23 cellular contexts compared by ENCODE assay signal in genomic region chr18:13366977-13367892, GRCh38.
DNase-seq lines count a peak whose midpoint lies in the region; TF ChIP-seq lines count a peak whose summit lies in the region.
"Had no signal": no experiment of that assay in that cellular context is flagged by ENCODE, and none has a peak within 500 bp of the region (broad histone marks: within the 10 kb centered on the region; RNA-seq: fewer than 3 reads in every experiment).

No MANE protein-coding gene starts in this region.

- H3K36me3 ChIP-seq in endodermal cell (ENCODE audit: control insufficient read depth, insufficient read depth, low read length): no peaks in the 10 kb centered on the region
- H3K36me3 ChIP-seq: BE2C, brain microvascular endothelial cell, HAP-1, SJCRH30, suprapubic skin had no signal

- no peak overlapping the region for H3K9ac ChIP-seq in endodermal cell (ENCODE audit: extremely low read depth, low read length, poor library complexity, severe bottlenecking)

- H3K27me3 Mint-ChIP-seq in activated naive CD4-positive, alpha-beta T cell treated with anti-CD3 and anti-CD28 coated beads for 36 hours (ENCODE audit: low read depth): no peaks in the 10 kb centered on the region
- H3K27me3 Mint-ChIP-seq in endodermal cell (ENCODE audit: insufficient read depth): peaks cover 5% of the 10 kb centered on the region
- H3K27me3 Mint-ChIP-seq in osteocyte (ENCODE audit: unreplicated experiment): peaks cover 5% of the 10 kb centered on the region
- peaks cover 0 to 3% (median under 1%) of the 10 kb centered on the region in 3 donors for H3K27me3 Mint-ChIP-seq in immature natural killer cell (ENCODE audit: low read depth in 3 of 3)
- H3K27me3 Mint-ChIP-seq: activated CD4-positive, alpha-beta T cell treated with anti-CD3 and anti-CD28 coated beads for 36 hours; T-cell had no signal

- no peak for TF ChIP-seq CTCF in endodermal cell (conservative IDR thresholded peaks at IDR 0.05)
- TF ChIP-seq CTCF in osteocyte (IDR thresholded peaks at IDR 0.05): no peak

- peaks cover 22% of the 10 kb centered on the region for H3K4me1 Mint-ChIP-seq in activated naive CD4-positive, alpha-beta T cell treated with anti-CD3 and anti-CD28 coated beads for 36 hours (ENCODE audit: low read depth)
- H3K4me1 Mint-ChIP-seq in endodermal cell: peaks cover 27% of the 10 kb centered on the region
- peaks cover 11% of the 10 kb centered on the region for H3K4me1 Mint-ChIP-seq in osteocyte (ENCODE audit: unreplicated experiment)
- H3K4me1 Mint-ChIP-seq in immature natural killer cell: no peaks in the 10 kb centered on the region

- H3K4me1 ChIP-seq in endodermal cell (ENCODE audit: control insufficient read depth, insufficient read depth, low read length): peaks cover 14% of the 10 kb centered on the region
- H3K4me1 ChIP-seq: HAP-1, SJCRH30 had no signal

- H3K27ac ChIP-seq in endodermal cell (ENCODE audit: low read depth, low read length): no peak overlapping the region
- H3K27ac ChIP-seq: brain microvascular endothelial cell, SJCRH30, suprapubic skin had no signal

- H3K4me3 ChIP-seq in endodermal cell (ENCODE audit: low read length): no peak overlapping the region
- H3K4me3 ChIP-seq: HAP-1, SJCRH30, suprapubic skin had no signal

- H3K4me3 Mint-ChIP-seq in activated naive CD4-positive, alpha-beta T cell treated with anti-CD3 and anti-CD28 coated beads for 36 hours: no peak overlapping the region
- no peak overlapping the region for H3K4me3 Mint-ChIP-seq in endodermal cell
- no peak overlapping the region for H3K4me3 Mint-ChIP-seq in osteocyte (ENCODE audit: unreplicated experiment)
- H3K4me3 Mint-ChIP-seq in immature natural killer cell: no peak overlapping the region
- H3K4me3 Mint-ChIP-seq: activated CD4-positive, alpha-beta T cell treated with anti-CD3 and anti-CD28 coated beads for 36 hours; T-cell had no signal

- CTCF ChIA-PET in activated naive CD4-positive, alpha-beta T cell treated with anti-CD3 and anti-CD28 coated beads for 36 hours (lab: Charles Lee): no interaction called here

- H3K27ac Mint-ChIP-seq in activated naive CD4-positive, alpha-beta T cell treated with anti-CD3 and anti-CD28 coated beads for 36 hours: no peak overlapping the region
- H3K27ac Mint-ChIP-seq in endodermal cell: peak overlapping the region; percentile 23
- no peak overlapping the region for H3K27ac Mint-ChIP-seq in osteocyte (ENCODE audit: unreplicated experiment)
- H3K27ac Mint-ChIP-seq in immature natural killer cell: no peak overlapping the region

- no peaks in the 10 kb centered on the region for H3K9me3 ChIP-seq in endodermal cell (ENCODE audit: control insufficient read depth, low read length)
- H3K9me3 ChIP-seq: BE2C, HAP-1, SJCRH30, suprapubic skin had no signal

- peak; percentile 2 for DNase-seq in activated naive CD4-positive, alpha-beta T cell treated with anti-CD3 and anti-CD28 coated beads for 36 hours
- DNase-seq in activated naive CD4-positive, alpha-beta T cell treated with anti-CD3 and anti-CD28 coated beads, Interleukin-2, amount 50 U/mL, for 16 hours: no peak
- DNase-seq in D341Med (ENCODE audit: low spot score): peak; percentile 41
- peak; percentile 46 for DNase-seq in endodermal cell
- DNase-seq in osteocyte (ENCODE audit: extremely low spot score, unreplicated experiment): peak; percentile 81
- no peak for DNase-seq in amygdala (lab: John Stamatoyannopoulos, UW)
- no peak for DNase-seq in NCI-H524 treated with DMSO at 0.1 percent for 48 hours (lab: John Stamatoyannopoulos, UW)
- DNase-seq in immature natural killer cell: no peak
- DNase-seq: activated CD4-positive, alpha-beta T cell treated with anti-CD3 and anti-CD28 coated beads for 36 hours; activated CD8-positive, alpha-beta memory T cell treated with anti-CD3 and anti-CD28 coated beads, Interleukin-2, amount 50 U/mL, for 4 hours; BE2C; brain microvascular endothelial cell; Kasumi-1; mammary epithelial cell; NCI-H1694 treated with DMSO at 0.1 percent for 48 hours; NCI-H526 treated with DMSO at 0.1 percent for 48 hours; nucleus accumbens; SJCRH30; small intestine; stimulated activated CD4-positive, alpha-beta T cell treated with anti-CD3 and anti-CD28 coated beads, Interleukin-1b, Interleukin-23, amount 100 ng/mL, for 48 hours; T-cell had no signal

- H3K27me3 ChIP-seq in endodermal cell (ENCODE audit: control insufficient read depth, insufficient read depth, low read length, poor library complexity, severe bottlenecking): no peaks in the 10 kb centered on the region
- H3K27me3 ChIP-seq: BE2C, brain microvascular endothelial cell, SJCRH30, suprapubic skin had no signal

- no peaks in the 10 kb centered on the region for H3K36me3 Mint-ChIP-seq in activated naive CD4-positive, alpha-beta T cell treated with anti-CD3 and anti-CD28 coated beads for 36 hours (ENCODE audit: low read depth)
- no peaks in the 10 kb centered on the region for H3K36me3 Mint-ChIP-seq in endodermal cell (ENCODE audit: low read depth)
- H3K36me3 Mint-ChIP-seq in osteocyte (ENCODE audit: unreplicated experiment): no peaks in the 10 kb centered on the region
- H3K36me3 Mint-ChIP-seq in immature natural killer cell: no peaks in the 10 kb centered on the region
- H3K36me3 Mint-ChIP-seq: T-cell had no signal

- 93 to 94% methylated on average over 12 to 26 of the region's 26 CpGs for WGBS in endodermal cell (ENCODE audit: insufficient coverage in 1 of 2, insufficient read length in 1 of 2), 2 experiments

- no peaks in the 10 kb centered on the region for H3K9me3 Mint-ChIP-seq in activated naive CD4-positive, alpha-beta T cell treated with anti-CD3 and anti-CD28 coated beads for 36 hours
- H3K9me3 Mint-ChIP-seq in endodermal cell (no peaks in the 10 kb centered on the region), osteocyte (ENCODE audit: unreplicated experiment) (no peaks in the 10 kb centered on the region), immature natural killer cell (no peaks in the 10 kb centered on the region)
- H3K9me3 Mint-ChIP-seq: T-cell had no signal

- intact Hi-C loops in activated naive CD4-positive, alpha-beta T cell treated with anti-CD3 and anti-CD28 coated beads for 36 hours (cut with micrococcal nuclease): no loop called here

Comparison
In these comparisons a context has a peak if more than half of its experiments do, and no peak if none do; other contexts are left out.
1. DNase-seq: peak in activated naive CD4-positive, alpha-beta T cell treated with anti-CD3 and anti-CD28 coated beads for 36 hours (single experiment), D341Med (single experiment), endodermal cell (single experiment) and osteocyte (single experiment); none in activated naive CD4-positive, alpha-beta T cell treated with anti-CD3 and anti-CD28 coated beads, Interleukin-2, amount 50 U/mL, for 16 hours (single experiment), amygdala (0 of 56), NCI-H524 treated with DMSO at 0.1 percent for 48 hours (single experiment) and immature natural killer cell (0 of 3).